Comparison of ENCODE assay signal across 22 cellular contexts in the genomic region with DNA sequence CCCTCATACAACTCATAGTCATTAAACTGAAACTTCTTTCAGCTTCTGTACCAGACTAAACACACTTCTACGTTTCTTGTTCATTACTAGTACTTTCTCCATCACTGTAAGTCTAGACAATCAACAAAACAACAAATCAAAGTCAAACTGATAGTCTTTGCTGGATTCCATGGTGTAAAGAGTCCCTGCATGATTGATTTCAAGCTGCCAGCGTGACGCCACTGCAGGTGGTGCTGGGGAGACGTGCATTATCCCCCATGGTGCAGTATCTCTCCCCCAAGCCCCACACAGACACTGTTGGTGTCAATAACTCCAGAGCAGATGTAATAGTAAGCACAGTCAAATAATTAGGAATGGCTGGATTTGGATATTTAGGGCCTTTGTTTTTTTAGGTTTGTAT.
"Had no signal": no experiment of that assay in that cellular context is flagged by ENCODE, and none has a peak within 500 bp of the region (broad histone marks: within the 10 kb centered on the region; RNA-seq: fewer than 3 reads in every experiment).

No MANE protein-coding gene starts in this region.

- ATAC-seq: left cardiac atrium, lower lobe of right lung, natural killer cell had no signal

- H3K27me3 ChIP-seq: hepatocyte, ovary, right atrium auricular region, stomach had no signal

- H3K36me3 Mint-ChIP-seq: memory B cell, mesothelial cell of epicardium, natural killer cell had no signal

- H3K4me1 ChIP-seq: right atrium auricular region had no signal

- H3K4me3 Mint-ChIP-seq: endodermal cell, memory B cell, mesothelial cell of epicardium, natural killer cell, neural crest cell had no signal

- H3K36me3 ChIP-seq: lower lobe of right lung, ovary had no signal

- H3K9me3 ChIP-seq: left ventricle myocardium inferior, lower lobe of right lung, ovary, right atrium auricular region, stomach had no signal

- H3K27ac ChIP-seq: left ventricle myocardium inferior, lower lobe of right lung, ovary, right atrium auricular region, stomach had no signal

- H3K9me3 Mint-ChIP-seq: endodermal cell, memory B cell, mesothelial cell of epicardium, natural killer cell, neural crest cell had no signal

- DNase-seq: dermis blood vessel endothelial cell; effector CD4-positive, alpha-beta T cell; endodermal cell; foreskin melanocyte; kidney; left cardiac atrium; left ventricle myocardium inferior; lower lobe of right lung; natural killer cell; nucleus accumbens; ovary; small intestine; stimulated activated CD4-positive, alpha-beta T cell treated with anti-CD3 and anti-CD28 coated beads, Interleukin-12 subunit alpha, Interleukin-12 subunit beta, amount 100 ng/mL, for 4 hours; stimulated activated naive CD4-positive, alpha-beta T cell; stomach; substantia nigra; trophoblast cell had no signal

- H3K27ac Mint-ChIP-seq: endodermal cell, memory B cell, mesothelial cell of epicardium, natural killer cell had no signal

- H3K4me3 ChIP-seq: hepatocyte, left ventricle myocardium inferior, lower lobe of right lung, ovary, right atrium auricular region, stomach had no signal
